In the genomic region with DNA sequence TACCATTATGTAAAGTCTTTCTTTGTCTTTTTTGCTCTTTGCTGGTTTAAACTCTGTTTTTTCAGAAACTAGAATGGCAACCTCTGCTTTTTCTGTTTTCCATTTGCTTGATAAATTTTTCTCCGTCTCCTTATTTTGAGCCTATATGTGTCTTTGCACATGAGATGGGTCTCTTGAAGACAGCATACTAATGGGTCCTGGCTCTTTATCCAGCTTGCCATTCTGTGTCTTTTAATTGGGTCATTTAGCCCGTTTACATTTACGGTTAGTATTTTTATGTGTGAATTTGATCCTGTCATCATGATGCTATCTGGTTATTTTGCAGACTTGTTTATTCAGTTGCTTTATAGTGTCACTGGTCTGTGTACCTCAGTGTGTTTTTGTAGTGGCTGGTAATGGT, we compare ENCODE assay signal across 28 cellular contexts.
"Had no signal": no experiment of that assay in that cellular context is flagged by ENCODE, and none has a peak within 500 bp of the region (broad histone marks: within the 10 kb centered on the region; RNA-seq: fewer than 3 reads in every experiment).

No MANE protein-coding gene starts in this region.

- H3K4me1 ChIP-seq: colonic mucosa, esophagus muscularis mucosa, esophagus squamous epithelium, foreskin keratinocyte, gastrocnemius medialis, gastroesophageal sphincter, heart left ventricle, heart right ventricle had no signal

- H3K9me3 ChIP-seq: colonic mucosa, gastrocnemius medialis had no signal

- H3K27ac ChIP-seq: colonic mucosa, coronary artery, dorsolateral prefrontal cortex, epithelial cell of prostate, esophagus muscularis mucosa, esophagus squamous epithelium, foreskin keratinocyte, gastrocnemius medialis, gastroesophageal sphincter, heart left ventricle, heart right ventricle had no signal

- ATAC-seq: effector memory CD8-positive, alpha-beta T cell; esophagus mucosa; foreskin keratinocyte; gastrocnemius medialis; gastroesophageal sphincter; heart left ventricle; heart right ventricle had no signal

- H3K36me3 ChIP-seq: colonic mucosa, esophagus muscularis mucosa, esophagus squamous epithelium, gastrocnemius medialis, gastroesophageal sphincter, heart left ventricle, heart right ventricle had no signal

- H3K4me3 ChIP-seq: colonic mucosa, coronary artery, dorsolateral prefrontal cortex, esophagus muscularis mucosa, esophagus squamous epithelium, gastrocnemius medialis, gastroesophageal sphincter, heart left ventricle, heart right ventricle had no signal

- FAIRE-seq: colon, endometrium, endothelial cell of umbilical vein, frontal cortex had no signal

- DNase-seq: colonic mucosa; cortex of kidney; dermis blood vessel endothelial cell; dorsolateral prefrontal cortex; effector CD4-positive, alpha-beta T cell; effector CD8-positive, alpha-beta T cell; effector memory CD4-positive, alpha-beta T cell; effector memory CD8-positive, alpha-beta T cell; endodermal cell; erythroblast; esophagus squamous epithelium; foreskin fibroblast; foreskin keratinocyte; foreskin melanocyte; gastrocnemius medialis; glutamatergic neuron; head of caudate nucleus; heart left ventricle; heart right ventricle had no signal
